8 cellular contexts compared by ENCODE assay signal in the genomic region with DNA sequence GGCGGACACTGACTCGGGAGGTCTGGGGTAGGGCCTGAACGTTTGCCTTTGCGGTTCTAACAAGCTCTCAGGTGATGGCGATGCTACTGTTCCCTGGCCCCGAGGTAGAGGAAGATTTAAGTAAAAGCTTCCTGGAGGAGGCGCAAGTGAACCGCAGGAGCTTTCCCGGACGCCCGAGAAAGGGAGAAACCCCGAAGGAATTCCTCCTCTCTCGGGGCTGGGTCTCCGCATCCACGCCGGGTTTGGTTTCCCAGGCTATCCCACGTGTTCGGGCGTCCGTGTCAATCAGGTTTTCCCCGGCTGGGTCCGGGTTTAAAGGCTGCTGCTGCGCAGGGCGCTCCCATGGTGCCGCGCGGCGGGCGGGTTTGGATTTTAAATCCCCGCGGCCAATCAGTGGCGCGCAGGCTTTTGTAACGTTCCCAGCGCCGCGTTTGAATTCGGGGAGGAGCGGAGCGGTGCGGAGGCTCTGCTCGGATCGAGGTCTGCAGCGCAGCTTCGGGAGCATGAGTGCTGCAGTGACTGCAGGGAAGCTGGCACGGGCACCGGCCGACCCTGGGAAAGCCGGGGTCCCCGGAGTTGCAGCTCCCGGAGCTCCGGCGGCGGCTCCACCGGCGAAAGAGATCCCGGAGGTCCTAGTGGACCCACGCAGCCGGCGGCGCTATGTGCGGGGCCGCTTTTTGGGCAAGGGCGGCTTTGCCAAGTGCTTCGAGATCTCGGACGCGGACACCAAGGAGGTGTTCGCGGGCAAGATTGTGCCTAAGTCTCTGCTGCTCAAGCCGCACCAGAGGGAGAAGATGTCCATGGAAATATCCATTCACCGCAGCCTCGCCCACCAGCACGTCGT. TPM values are rescaled to one million over a fixed set of nuclear protein-coding genes. Genes with fewer than 3 reads are reported as not detected.
A peak's percentile ranks its signal among the peaks of the same experiment; 100 is the strongest.
DNase-seq lines count a peak whose midpoint lies in the region; ATAC-seq and TF ChIP-seq lines count a peak whose summit lies in the region.

A gene (plus strand): TSS at position 460 of the 844 bp plus-strand sequence. CDS start 44 bp downstream, at position 504.

- DNase-seq in GM12865 (ENCODE audit: low read depth) = peak; percentile 92
- peak; percentile 38 for DNase-seq in NCI-H1417 treated with DMSO at 0.1 percent for 48 hours (lab: John Stamatoyannopoulos, UW)
- peak; percentile 82 for DNase-seq in amniotic stem cell (lab: John Stamatoyannopoulos, UW)
- peak; percentile 69 for DNase-seq in right atrium auricular region (ENCODE audit: low spot score)

- no peaks in the 10 kb centered on the region for H3K9me3 Mint-ChIP-seq in T-helper 1 cell treated with Interleukin-12 subunit alpha and Interleukin-12 subunit beta and Interleukin-4 antibody, amounts not matched to agents 30 μg/mL and 1 μg/mL, for 36 hours

- H3K9ac ChIP-seq in rectal smooth muscle tissue (ENCODE audit: low read length) = no peak within 1 kb of the TSS

- H3K4me1 ChIP-seq in right atrium auricular region (peaks cover 0 to 17% of the 10 kb centered on the region in 2 donors), rectal smooth muscle tissue (ENCODE audit: control insufficient read depth, insufficient read depth, low read length) (peaks cover 5% of the 10 kb centered on the region)

- no peaks in the 10 kb centered on the region for H3K27me3 Mint-ChIP-seq in T-helper 1 cell treated with Interleukin-12 subunit alpha and Interleukin-12 subunit beta and Interleukin-4 antibody, amounts not matched to agents 30 μg/mL and 1 μg/mL, for 36 hours (ENCODE audit: low read depth)

- H3K36me3 ChIP-seq in right atrium auricular region (peaks cover 6% of the 10 kb centered on the region), rectal smooth muscle tissue (ENCODE audit: control insufficient read depth, insufficient read depth, low read length) (peaks cover 16% of the 10 kb centered on the region)

- H3K36me3 Mint-ChIP-seq in T-helper 1 cell treated with Interleukin-12 subunit alpha and Interleukin-12 subunit beta and Interleukin-4 antibody, amounts not matched to agents 30 μg/mL and 1 μg/mL, for 36 hours (ENCODE audit: low read depth) = peaks cover 19% of the 10 kb centered on the region

- H3K4me1 Mint-ChIP-seq in T-helper 1 cell treated with Interleukin-12 subunit alpha and Interleukin-12 subunit beta and Interleukin-4 antibody, amounts not matched to agents 30 μg/mL and 1 μg/mL, for 36 hours (ENCODE audit: low read depth) = peaks cover 38% of the 10 kb centered on the region

- H3K27me3 ChIP-seq in right atrium auricular region (no peaks in the 10 kb centered on the region), rectal smooth muscle tissue (ENCODE audit: control insufficient read depth, insufficient read depth, low read length) (no peaks in the 10 kb centered on the region)

- H3K4me3 ChIP-seq in GM12865 (ENCODE audit: low read depth, low read length) (peak within 1 kb of the TSS; percentile 77), right atrium auricular region (peak within 1 kb of the TSS; percentile 34 to 55), rectal smooth muscle tissue (ENCODE audit: low read length) (peak within 1 kb of the TSS; percentile 71)

- H3K27ac ChIP-seq in right atrium auricular region = no peak within 1 kb of the TSS
- H3K27ac ChIP-seq in rectal smooth muscle tissue (ENCODE audit: low read depth, low read length) = no peak within 1 kb of the TSS

- ATAC-seq in HG02678 (IDR thresholded peaks at IDR 0.05; ENCODE audit: unreplicated experiment) = peak; percentile 83
- ATAC-seq in HG02571 (IDR thresholded peaks at IDR 0.05; ENCODE audit: unreplicated experiment) = no peak

- peak within 1 kb of the TSS; percentile 93 for H3K4me3 Mint-ChIP-seq in T-helper 1 cell treated with Interleukin-12 subunit alpha and Interleukin-12 subunit beta and Interleukin-4 antibody, amounts not matched to agents 30 μg/mL and 1 μg/mL, for 36 hours

- peak; percentile 21 for TF ChIP-seq CTCF in GM12865 (IDR thresholded peaks at IDR 0.05; ENCODE audit: insufficient read depth, low read depth, low read length, missing control alignments)
- TF ChIP-seq CTCF in right atrium auricular region (IDR thresholded peaks at IDR 0.05) = peak in 1 of 2 donors; percentile 59

- H3K27ac Mint-ChIP-seq in T-helper 1 cell treated with Interleukin-12 subunit alpha and Interleukin-12 subunit beta and Interleukin-4 antibody, amounts not matched to agents 30 μg/mL and 1 μg/mL, for 36 hours = peak within 1 kb of the TSS; percentile 70

- no peaks in the 10 kb centered on the region for H3K9me3 ChIP-seq in right atrium auricular region

RNA-seq across cellular contexts. Expression of the gene that starts here (rescaled TPM):
- 1 to 10 TPM in 1 of 2 donors, under 1 TPM in 1; 0.71 to 3.3 TPM for total RNA-seq in right atrium auricular region

Comparison
In these comparisons a context has a peak if more than half of its experiments do, and no peak if none do; other contexts are left out.
1. DNase-seq: peak in every context shown above with its lines; median percentile 92 in GM12865; 82 in amniotic stem cell; 69 in right atrium auricular region; 38 in NCI-H1417 treated with DMSO at 0.1 percent for 48 hours.